ENCODE assay signal across 9 cellular contexts in genomic region chr10:93071674-93072224, GRCh38. TPM values are rescaled to one million over a fixed set of nuclear protein-coding genes. Genes with fewer than 3 reads are reported as not detected.
A peak's percentile ranks its signal among the peaks of the same experiment; 100 is the strongest.
DNase-seq lines count a peak whose midpoint lies in the region; ATAC-seq, FAIRE-seq and TF ChIP-seq lines count a peak whose summit lies in the region.
"Had no signal": no experiment of that assay in that cellular context is flagged by ENCODE, and none has a peak within 500 bp of the region (broad histone marks: within the 10 kb centered on the region; RNA-seq: fewer than 3 reads in every experiment).

No MANE protein-coding gene starts in this region.

- no peaks in the 10 kb centered on the region for H3K79me2 ChIP-seq in Karpas-422 (ENCODE audit: low read length)

- DNase-seq in fibroblast of villous mesenchyme (ENCODE audit: low read depth), result no peak
- DNase-seq in psoas muscle, result peak in 1 of 2 donors; percentile 45
- no peak for DNase-seq in Karpas-422
- DNase-seq in NCI-H524 (lab: John Stamatoyannopoulos, UW), result no peak
- no peak for DNase-seq in SK-N-DZ (ENCODE audit: low spot score)
- no peak for DNase-seq in HTR-8/SVneo (ENCODE audit: insufficient read length, low spot score)
- DNase-seq: stimulated activated CD4-positive, alpha-beta T cell treated with anti-CD3 and anti-CD28 coated beads, Interleukin-1b, Interleukin-23, amount 100 ng/mL, for 48 hours had no signal

- H3K27me3 ChIP-seq in psoas muscle (ENCODE audit: insufficient read depth in 3 of 3, low read length in 2 of 3) (peaks cover 0 to 90% (median 30%) of the 10 kb centered on the region in 3 donors), Karpas-422 (ENCODE audit: low read length) (no peaks in the 10 kb centered on the region)

- H4K20me1 ChIP-seq in Karpas-422 (ENCODE audit: insufficient read depth, low read depth, low read length), result no peaks in the 10 kb centered on the region

- no peaks in the 10 kb centered on the region for H3K9me2 ChIP-seq in Karpas-422 (replicated peaks; ENCODE audit: insufficient read depth, low read length)

- no peak overlapping the region for H3K4me2 ChIP-seq in Karpas-422 (ENCODE audit: low read depth, low read length, poor library complexity, severe bottlenecking)

- H3K27ac ChIP-seq in psoas muscle, result no peak overlapping the region
- no peak overlapping the region for H3K27ac ChIP-seq in Karpas-422 (ENCODE audit: low read length)

- 2 to 6% (median 5%) methylated on average over 36 to 37 of the region's 37 CpGs for WGBS in psoas muscle, 3 donors

- peak in 2 of 4 donors; percentile 40 to 54 for ATAC-seq in psoas muscle

- TF ChIP-seq CTCF in fibroblast of villous mesenchyme (IDR thresholded peaks at IDR 0.05; ENCODE audit: insufficient read depth, low read depth, low read length) (no peak), psoas muscle (IDR thresholded peaks at IDR 0.05) (no peak)

- no peak for FAIRE-seq in HTR-8/SVneo (lab: Jason Lieb, UNC)

- no peaks in the 10 kb centered on the region for H3K9me3 ChIP-seq in psoas muscle
- no peaks in the 10 kb centered on the region for H3K9me3 ChIP-seq in Karpas-422 (ENCODE audit: low read length)

- H3K4me3 ChIP-seq in GM08714 (ENCODE audit: low read length), result peak overlapping the region; percentile 2; the same call in 1 of the 2 replicates
- H3K4me3 ChIP-seq in fibroblast of villous mesenchyme (ENCODE audit: low read depth, low read length), result peak overlapping the region; percentile 35
- peak overlapping the region; percentile 37 for H3K4me3 ChIP-seq in psoas muscle
- no peak overlapping the region for H3K4me3 ChIP-seq in Karpas-422 (ENCODE audit: low read length)

- H3K36me3 ChIP-seq in psoas muscle (ENCODE audit: insufficient read depth in 1 of 2, low read depth in 1 of 2) (no peaks in the 10 kb centered on the region), Karpas-422 (ENCODE audit: insufficient read depth, low read length) (no peaks in the 10 kb centered on the region)

- H3K4me1 ChIP-seq in psoas muscle, result peaks cover 21% of the 10 kb centered on the region
- H3K4me1 ChIP-seq in Karpas-422 (ENCODE audit: low read length), result peaks cover 4% of the 10 kb centered on the region

- intact Hi-C loops in psoas muscle (cut with DNase I), result no loop called here

- H3K9ac ChIP-seq in Karpas-422 (ENCODE audit: low read length), result no peak overlapping the region

- no peak overlapping the region for H2AFZ ChIP-seq in Karpas-422 (ENCODE audit: low read length)

TF ChIP-seq in PFSK-1, 5 proteins besides CTCF, POLR2A, EP300 and RAD21:
- no peak for TF ChIP-seq POLR2AphosphoS5 (IDR thresholded peaks at IDR 0.05; ENCODE audit: low read depth, low read length)
- TF ChIP-seq FOXP2 (optimal IDR thresholded peaks at IDR 0.05; ENCODE audit: borderline replicate concordance, extremely low read depth, extremely low read length, insufficient read depth), result peak; percentile 16
- TF ChIP-seq REST (IDR thresholded peaks at IDR 0.05; ENCODE audit: insufficient read depth in 1 of 2, low read depth in 2 of 2, low read length in 2 of 2), result peak; percentile 62 to 80

RNA-seq across cellular contexts. Expression of gene CYP26A1, which starts 1.9 kb away (rescaled TPM):
- polyA plus RNA-seq in PFSK-1 (2012; ENCODE audit: insufficient read length, low read depth), result not detected
- total RNA-seq in fibroblast of villous mesenchyme (under 0.01 TPM in 1 of 2 replicates, not detected in the other), psoas muscle (not detected)
- polyA plus RNA-seq in psoas muscle, result under 1 TPM in 1 of 3 donors, not detected in 2; 0.04 TPM
- total RNA-seq in Karpas-422 (2014; rRNA removed; shearing (Covaris generic); ENCODE audit: low replicate concordance), result 0.29 TPM in 1 of 2 replicates, not detected in the other
- polyA plus RNA-seq in SK-N-DZ (2014; cell fraction: cytosol; rRNA removed), result 1.8 and 3.3 TPM in 2 replicates
- polyA plus RNA-seq in SK-N-DZ (2014; cell fraction: nucleus; rRNA removed), result 1.6 and 2.4 TPM in 2 replicates

RNA-seq across cellular contexts. Expression of gene CYP26C1, which starts 11.2 kb away (rescaled TPM):
- not detected for polyA plus RNA-seq in PFSK-1 (2012; ENCODE audit: insufficient read length, low read depth)
- not detected in 2 replicates for total RNA-seq in fibroblast of villous mesenchyme
- under 1 TPM in 1 of 4 donors, not detected in 3; 0.06 TPM for total RNA-seq in psoas muscle
- polyA plus RNA-seq in psoas muscle, result under 1 TPM in 2 of 3 donors, not detected in 1; 0.01 to 0.03 TPM
- total RNA-seq in Karpas-422 (2014; rRNA removed; shearing (Covaris generic); ENCODE audit: low replicate concordance), result 0.14 and 0.30 TPM in 2 replicates
- polyA plus RNA-seq in SK-N-DZ (2014; cell fraction: cytosol; rRNA removed), result not detected in 2 replicates
- polyA plus RNA-seq in SK-N-DZ (2014; cell fraction: nucleus; rRNA removed), result not detected in 2 replicates
